In genomic region chr22:27870234-27871191, GRCh38 we compare ENCODE assay signal across 18 cellular contexts. TPM values are rescaled to one million over a fixed set of nuclear protein-coding genes. Genes with fewer than 3 reads are reported as not detected.
DNase-seq lines count a peak whose midpoint lies in the region; ATAC-seq, FAIRE-seq and TF ChIP-seq lines count a peak whose summit lies in the region.
"Had no signal": no experiment of that assay in that cellular context is flagged by ENCODE, and none has a peak within 500 bp of the region (broad histone marks: within the 10 kb centered on the region; RNA-seq: fewer than 3 reads in every experiment).

No MANE protein-coding gene starts in this region.

- 30 to 72% methylated on average over 2 of the region's 2 CpGs for WGBS in sigmoid colon, 2 donors

- TF ChIP-seq EP300 in sigmoid colon (IDR thresholded peaks at IDR 0.05), result no peak

- H3K9me3 ChIP-seq in Peyer's patch, result no peaks in the 10 kb centered on the region
- no peaks in the 10 kb centered on the region for H3K9me3 ChIP-seq in sigmoid colon
- H3K9me3 ChIP-seq: vagina had no signal

- TF ChIP-seq CTCF in 22Rv1 (IDR thresholded peaks at IDR 0.05), result no peak
- peak in 3 of 6 experiments; percentile 32 to 50 (median 50) for TF ChIP-seq CTCF in Peyer's patch (IDR thresholded peaks at IDR 0.05)
- TF ChIP-seq CTCF in sigmoid colon (IDR thresholded peaks at IDR 0.05), result no peak

- H3K4me1 ChIP-seq in Peyer's patch, result peaks cover 0 to 44% (median 5%) of the 10 kb centered on the region in 4 donors
- H3K4me1 ChIP-seq in sigmoid colon, result peaks cover 0 to 89% (median 76%) of the 10 kb centered on the region in 4 donors

- no peak for DNase-seq in Peyer's patch
- no peak for DNase-seq in sigmoid colon
- DNase-seq in stimulated activated CD4-positive, alpha-beta T cell treated with anti-CD3 and anti-CD28 coated beads, Interleukin-2, amount 100 ng/mL, for 48 hours, result no peak
- no peak for DNase-seq in hypothalamus (lab: John Stamatoyannopoulos, UW)
- DNase-seq: activated CD4-positive, alpha-beta T cell treated with anti-CD3 and anti-CD28 coated beads for 1 hour; H7; head of caudate nucleus; NCI-H146; NCI-H446 treated with DMSO at 0.1 percent for 48 hours; T-helper 9 cell had no signal

- H3K27ac ChIP-seq in 22Rv1, result peak overlapping the region; percentile 11; the same call in 1 of the 2 replicates
- H3K27ac ChIP-seq in Peyer's patch, result peak overlapping the region in 3 of 4 donors; percentile 8 to 66 (median 59)
- peak overlapping the region; percentile 79 to 87 (median 83) for H3K27ac ChIP-seq in sigmoid colon
- H3K27ac ChIP-seq: parathyroid adenoma, vagina had no signal

- ATAC-seq in HG02981 (IDR thresholded peaks at IDR 0.05; ENCODE audit: unreplicated experiment) (no peak), GM21447 (IDR thresholded peaks at IDR 0.05; ENCODE audit: unreplicated experiment) (no peak)
- ATAC-seq: esophagus mucosa had no signal

- intact Hi-C loops in sigmoid colon (cut with DNase I), result no loop called here

- FAIRE-seq in islet of Langerhans (lab: Jason Lieb, UNC), result peak; percentile 95
- FAIRE-seq: HTR-8/SVneo had no signal

- H3K27me3 ChIP-seq in Peyer's patch (no peaks in the 10 kb centered on the region), sigmoid colon (no peaks in the 10 kb centered on the region)
- H3K27me3 ChIP-seq: vagina had no signal

- no peak overlapping the region for H3K4me3 ChIP-seq in Peyer's patch
- no peak overlapping the region for H3K4me3 ChIP-seq in sigmoid colon
- H3K4me3 ChIP-seq: vagina had no signal

- TF ChIP-seq POLR2A in Peyer's patch (IDR thresholded peaks at IDR 0.05) (no peak), sigmoid colon (IDR thresholded peaks at IDR 0.05) (no peak)

- H3K36me3 ChIP-seq in Peyer's patch (peaks cover 0 to 20% (median 0%) of the 10 kb centered on the region in 3 donors), sigmoid colon (peaks cover 0 to 12% (median 5%) of the 10 kb centered on the region in 4 donors)

RNA-seq across cellular contexts. Expression of gene PITPNB, which starts 48.5 kb away (rescaled TPM):
- total RNA-seq in Peyer's patch (10 to 100 TPM; 24.7 to 29.7 (median 28.2) TPM), sigmoid colon (100 to 1,000 TPM in 2 of 4 donors, 10 to 100 TPM in 2; 79.9 to 135 (median 104) TPM)
- 10 to 100 TPM; 20.4 to 32.6 (median 23.4) TPM for polyA plus RNA-seq in sigmoid colon

Comparison
In these comparisons a context has a peak if more than half of its experiments do, and no peak if none do; other contexts are left out.
1. H3K27ac ChIP-seq: peak in every context shown above with its lines; median percentile 83 in sigmoid colon; 59 in Peyer's patch; 11 in 22Rv1.